Comparison of ENCODE assay signal across 14 cellular contexts in the genomic region with DNA sequence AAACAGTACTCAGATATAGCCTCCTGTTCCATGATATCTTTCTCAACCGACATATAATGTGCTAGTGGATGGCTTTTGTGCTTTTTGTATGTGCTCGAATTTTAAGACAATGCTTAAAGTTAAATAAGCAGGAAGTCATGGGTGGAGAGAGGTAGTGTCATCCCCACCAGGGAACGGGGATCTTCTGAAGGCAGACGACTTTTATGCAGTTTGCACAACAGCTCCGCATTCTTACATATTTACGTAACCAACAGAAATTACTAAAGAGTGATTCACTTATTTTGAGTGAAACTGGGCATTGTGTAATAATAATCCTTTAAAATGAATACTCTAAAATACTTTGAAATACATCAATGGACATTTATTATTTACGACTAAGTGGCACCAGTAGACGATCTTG.
DNase-seq lines count a peak whose midpoint lies in the region; ATAC-seq and TF ChIP-seq lines count a peak whose summit lies in the region.
"Had no signal": no experiment of that assay in that cellular context is flagged by ENCODE, and none has a peak within 500 bp of the region (broad histone marks: within the 10 kb centered on the region; RNA-seq: fewer than 3 reads in every experiment).

No MANE protein-coding gene starts in this region.

- no peaks in the 10 kb centered on the region for H3K36me3 Mint-ChIP-seq in natural killer cell

- no peak overlapping the region for H3K4me3 ChIP-seq in choroid plexus epithelial cell (ENCODE audit: low read depth, low read length)
- H3K4me3 ChIP-seq: spleen had no signal

- TF ChIP-seq CTCF in choroid plexus epithelial cell (conservative IDR thresholded peaks at IDR 0.05; ENCODE audit: low read depth, low read length) = no peak
- TF ChIP-seq CTCF in natural killer cell (IDR thresholded peaks at IDR 0.05) = no peak

- no peak for ATAC-seq in natural killer cell

- H3K27ac Mint-ChIP-seq in natural killer cell = no peak overlapping the region

- intact Hi-C loops in natural killer cell (cut with micrococcal nuclease) = no loop called here

- peak; percentile 93 for DNase-seq in ELR (ENCODE audit: low read depth)
- DNase-seq in NOMO-1 treated with dmso at 0.1 percent for 144 hours (lab: John Stamatoyannopoulos, UW; ENCODE audit: unreplicated experiment) = peak; percentile 58
- peak; percentile 98 for DNase-seq in choroid plexus epithelial cell (ENCODE audit: low read depth)
- peak; percentile 77 for DNase-seq in non-pigmented ciliary epithelial cell (ENCODE audit: low read depth)
- DNase-seq in Ammon's horn (ENCODE audit: low spot score) = no peak
- no peak for DNase-seq in natural killer cell
- DNase-seq in NCI-H146 treated with DMSO at 0.1 percent for 48 hours (lab: John Stamatoyannopoulos, UW; ENCODE audit: unreplicated experiment) = no peak
- no peak for DNase-seq in NCI-H1436 treated with DMSO at 0.1 percent for 48 hours (lab: John Stamatoyannopoulos, UW)
- DNase-seq: DMS 273 treated with DMSO at 0.1 percent for 48 hours; glutamatergic neuron; NCI-H526 treated with DMSO at 0.1 percent for 48 hours; spleen; stimulated activated CD8-positive, alpha-beta memory T cell treated with anti-CD3 and anti-CD28 coated beads, Interleukin-4, amount 100 ng/mL, for 48 hours had no signal

- no peaks in the 10 kb centered on the region for H3K27me3 Mint-ChIP-seq in natural killer cell (ENCODE audit: low read depth in 2 of 2)
- H3K27me3 Mint-ChIP-seq: central memory CD8-positive, alpha-beta T cell had no signal

- H3K4me1 Mint-ChIP-seq in natural killer cell = no peaks in the 10 kb centered on the region
- H3K4me1 Mint-ChIP-seq: central memory CD8-positive, alpha-beta T cell had no signal

- H3K4me3 Mint-ChIP-seq in natural killer cell = no peak overlapping the region
- H3K4me3 Mint-ChIP-seq: central memory CD8-positive, alpha-beta T cell had no signal

- peaks cover 12% of the 10 kb centered on the region in 2 donors for H3K9me3 Mint-ChIP-seq in natural killer cell

Comparison
In these comparisons a context has a peak if more than half of its experiments do, and no peak if none do; other contexts are left out.
1. DNase-seq: peak in ELR (single experiment), NOMO-1 treated with dmso at 0.1 percent for 144 hours (single experiment), choroid plexus epithelial cell (single experiment) and non-pigmented ciliary epithelial cell (single experiment); none in Ammon's horn (single experiment), natural killer cell (single experiment), NCI-H146 treated with DMSO at 0.1 percent for 48 hours (single experiment) and NCI-H1436 treated with DMSO at 0.1 percent for 48 hours (single experiment).